In genomic region chr12:53481957-53482586, GRCh38 we compare ENCODE assay signal across 2 cellular contexts.
TF ChIP-seq lines count a peak whose summit lies in the region.

No MANE protein-coding gene starts in this region.

TF ChIP-seq in GM23338, 12 proteins besides CTCF, POLR2A, EP300 and RAD21:
- TF ChIP-seq EZH2phosphoT487 (IDR thresholded peaks at IDR 0.05; ENCODE audit: unreplicated experiment): no peak
- TF ChIP-seq POLR2AphosphoS5 (IDR thresholded peaks at IDR 0.05; ENCODE audit: low read depth): peak; percentile 44
TF ChIP-seq in GM23338: peak in this region for 1.

TF ChIP-seq in WTC11, 78 proteins besides CTCF, POLR2A, EP300 and RAD21:
- 0 out of 2 replicates have a peak, but pooled peaks have one; percentile 30 for TF ChIP-seq ZNF425 (CRISPR knock-in tag; conservative IDR thresholded peaks at IDR 0.05)
- TF ChIP-seq ZNF671 (CRISPR knock-in tag; IDR thresholded peaks at IDR 0.05): no peak; the same call in 1 of the 2 replicates
TF ChIP-seq in WTC11: peak in this region for 1.
